21 cellular contexts compared by ENCODE assay signal in genomic region chr10:6142644-6143043, GRCh38. TPM values are rescaled to one million over a fixed set of nuclear protein-coding genes. Genes with fewer than 3 reads are reported as not detected.
DNase-seq lines count a peak whose midpoint lies in the region; ATAC-seq lines count a peak whose summit lies in the region.
"Had no signal": no experiment of that assay in that cellular context is flagged by ENCODE, and none has a peak within 500 bp of the region (broad histone marks: within the 10 kb centered on the region; RNA-seq: fewer than 3 reads in every experiment).

No MANE protein-coding gene starts in this region.

- H3K14ac ChIP-seq in neuronal stem cell (ENCODE audit: low read length), result no peak overlapping the region

- H2BK15ac ChIP-seq in neuronal stem cell (ENCODE audit: low read length), result no peak overlapping the region

- DNase-seq in CD4-positive, CD25-positive, alpha-beta regulatory T cell, result no peak
- DNase-seq in ELF-1 (ENCODE audit: low read depth, low spot score) (peak; percentile 34), neuronal stem cell (ENCODE audit: low spot score) (no peak), NCI-H1048 (lab: John Stamatoyannopoulos, UW) (no peak), dedifferentiated amniotic fluid mesenchymal stem cell (ENCODE audit: extremely low spot score) (no peak), midbrain (lab: John Stamatoyannopoulos, UW) (no peak)
- no peak for DNase-seq in central memory CD8-positive, alpha-beta T cell (ENCODE audit: low spot score in 2 of 2)
- DNase-seq: activated CD4-positive, alpha-beta T cell treated with anti-CD3 and anti-CD28 coated beads for 1 hour; aorta; BE2C; DMS53; H7; left colon; mucosa of descending colon; NCI-H1105; NCI-H69; PC-9; T1000; trophoblast cell had no signal

- H2AK5ac ChIP-seq in neuronal stem cell (ENCODE audit: low read depth, low read length), result no peak overlapping the region

- no peak overlapping the region for H2BK120ac ChIP-seq in neuronal stem cell (ENCODE audit: low read depth, low read length)

- H3K9ac ChIP-seq in neuronal stem cell (ENCODE audit: low read depth, low read length, poor library complexity), result no peak overlapping the region
- H3K9ac ChIP-seq: KMS-11 had no signal

- WGBS in neuronal stem cell (ENCODE audit: extremely low coverage in 2 of 2, insufficient read length in 2 of 2, insufficient replicate concordance in 1 of 2), 2 donors, result no CpG with 5 or more reads among the region's 7 CpGs

- H4K8ac ChIP-seq in neuronal stem cell (ENCODE audit: low read depth, low read length), result no peak overlapping the region

- H3K9me3 Mint-ChIP-seq in CD4-positive, CD25-positive, alpha-beta regulatory T cell, result no peaks in the 10 kb centered on the region
- no peaks in the 10 kb centered on the region for H3K9me3 Mint-ChIP-seq in central memory CD8-positive, alpha-beta T cell

- H3K36me3 ChIP-seq in CD4-positive, CD25-positive, alpha-beta regulatory T cell (ENCODE audit: control insufficient read depth, insufficient read depth, low read length), result no peaks in the 10 kb centered on the region
- peaks cover 0 to 4% of the 10 kb centered on the region in 2 donors for H3K36me3 ChIP-seq in neuronal stem cell (replicated peaks in 1 of 2; ENCODE audit: control insufficient read depth in 2 of 2, insufficient read depth in 2 of 2, low read length in 2 of 2)
- H3K36me3 ChIP-seq: BE2C had no signal

- H3K27me3 ChIP-seq in CD4-positive, CD25-positive, alpha-beta regulatory T cell (ENCODE audit: control insufficient read depth, insufficient read depth, low read length), result no peaks in the 10 kb centered on the region
- peaks cover 0 to 8% (median 0%) of the 10 kb centered on the region in 3 experiments for H3K27me3 ChIP-seq in neuronal stem cell (ENCODE audit: control insufficient read depth in 3 of 3, insufficient read depth in 3 of 3, low read depth in 1 of 3, low read length in 3 of 3)

- H3K4me3 ChIP-seq in CD4-positive, CD25-positive, alpha-beta regulatory T cell (ENCODE audit: low read depth, low read length), result no peak overlapping the region
- H3K4me3 ChIP-seq in neuronal stem cell (ENCODE audit: low read length in 2 of 2), result no peak overlapping the region
- H3K4me3 ChIP-seq: mucosa of descending colon, PC-9 had no signal

- H2BK12ac ChIP-seq in neuronal stem cell (ENCODE audit: low read length), result no peak overlapping the region

- H3K4me1 ChIP-seq in CD4-positive, CD25-positive, alpha-beta regulatory T cell (ENCODE audit: control insufficient read depth, insufficient read depth, low read length, poor library complexity, severe bottlenecking), result peaks cover 54% of the 10 kb centered on the region
- H3K4me1 ChIP-seq in neuronal stem cell (ENCODE audit: control insufficient read depth in 2 of 2, insufficient read depth in 1 of 2, low read depth in 1 of 2, low read length in 2 of 2), result peaks cover 6 to 32% of the 10 kb centered on the region in 2 donors
- H3K4me1 ChIP-seq: BE2C had no signal

- peaks cover 8 to 56% (median 44%) of the 10 kb centered on the region in 4 donors for H3K4me1 Mint-ChIP-seq in CD4-positive, CD25-positive, alpha-beta regulatory T cell
- H3K4me1 Mint-ChIP-seq in central memory CD8-positive, alpha-beta T cell, result peaks cover 42% of the 10 kb centered on the region

- H3K18ac ChIP-seq in neuronal stem cell (ENCODE audit: low read length), result no peak overlapping the region

- no peak overlapping the region for H2AFZ ChIP-seq in neuronal stem cell (ENCODE audit: low read length)
- H2AFZ ChIP-seq: PC-9 had no signal

- no peak overlapping the region for H3K4ac ChIP-seq in neuronal stem cell (ENCODE audit: low read length)

- peak overlapping the region in 1 of 3 donors; percentile 73 for H3K27ac Mint-ChIP-seq in CD4-positive, CD25-positive, alpha-beta regulatory T cell
- peak overlapping the region; percentile 35 for H3K27ac Mint-ChIP-seq in central memory CD8-positive, alpha-beta T cell (ENCODE audit: low read depth)

- peaks cover 27% of the 10 kb centered on the region for H3K27me3 Mint-ChIP-seq in CD4-positive, CD25-positive, alpha-beta regulatory T cell
- H3K27me3 Mint-ChIP-seq in central memory CD8-positive, alpha-beta T cell, result peaks cover 19% of the 10 kb centered on the region

- ATAC-seq in CD4-positive, CD25-positive, alpha-beta regulatory T cell (ENCODE audit: low read depth in 2 of 2), result no peak
- no peak for ATAC-seq in central memory CD8-positive, alpha-beta T cell (replicated peaks; ENCODE audit: extremely low read depth, poor library complexity, severe bottlenecking)
- no peak for ATAC-seq in HG02970 (IDR thresholded peaks at IDR 0.05; ENCODE audit: low FRiP score, unreplicated experiment)
- ATAC-seq: left colon, mucosa of descending colon had no signal

- no peaks in the 10 kb centered on the region for H3K36me3 Mint-ChIP-seq in CD4-positive, CD25-positive, alpha-beta regulatory T cell
- peaks cover 9% of the 10 kb centered on the region for H3K36me3 Mint-ChIP-seq in central memory CD8-positive, alpha-beta T cell (ENCODE audit: insufficient read depth)

- H3K23ac ChIP-seq in neuronal stem cell (ENCODE audit: low read depth, low read length, poor library complexity), result no peak overlapping the region

- no peak overlapping the region for H3K27ac ChIP-seq in CD4-positive, CD25-positive, alpha-beta regulatory T cell (ENCODE audit: insufficient read depth, low read length, poor library complexity, severe bottlenecking)
- peak overlapping the region; percentile 35 for H3K27ac ChIP-seq in neuronal stem cell (replicated peaks; ENCODE audit: low read length)
- H3K27ac ChIP-seq: KMS-11, PC-9 had no signal

- H2BK5ac ChIP-seq in neuronal stem cell (ENCODE audit: low read length), result no peak overlapping the region

- no peak overlapping the region for H4K91ac ChIP-seq in neuronal stem cell (ENCODE audit: low read depth, low read length, poor library complexity)

- H3K4me3 Mint-ChIP-seq in CD4-positive, CD25-positive, alpha-beta regulatory T cell, result peak overlapping the region; percentile 74 to 88 (median 86)
- H3K4me3 Mint-ChIP-seq in central memory CD8-positive, alpha-beta T cell, result peak overlapping the region; percentile 93

- no peaks in the 10 kb centered on the region for H3K9me3 ChIP-seq in CD4-positive, CD25-positive, alpha-beta regulatory T cell (ENCODE audit: control insufficient read depth in 2 of 2, low read length in 2 of 2)
- no peaks in the 10 kb centered on the region for H3K9me3 ChIP-seq in neuronal stem cell (replicated peaks in 1 of 2; ENCODE audit: control insufficient read depth in 2 of 2, insufficient read depth in 1 of 2, low read depth in 1 of 2, low read length in 2 of 2)
- H3K9me3 ChIP-seq: BE2C, mucosa of descending colon had no signal

- H3K79me1 ChIP-seq in neuronal stem cell (ENCODE audit: low read depth, low read length), result peaks cover 3% of the 10 kb centered on the region

- H3K4me2 ChIP-seq in neuronal stem cell (ENCODE audit: insufficient read depth, low read length, poor library complexity, severe bottlenecking), result no peak overlapping the region
- H3K4me2 ChIP-seq: KMS-11, PC-9 had no signal

RNA-seq across cellular contexts. Expression of gene RBM17, which starts 53.8 kb away (rescaled TPM):
- 168 TPM for total RNA-seq in CD4-positive, CD25-positive, alpha-beta regulatory T cell
- polyA plus RNA-seq in CD4-positive, CD25-positive, alpha-beta regulatory T cell, result 10 to 100 TPM; 63.6 to 88.2 (median 65.7) TPM
- 75.9 TPM for polyA plus RNA-seq in neuronal stem cell (2013, experiment 1 of 2)
- polyA plus RNA-seq in neuronal stem cell (2013, experiment 2 of 2), result 76.3 TPM
